1 cellular context compared by ENCODE assay signal in the genomic region with DNA sequence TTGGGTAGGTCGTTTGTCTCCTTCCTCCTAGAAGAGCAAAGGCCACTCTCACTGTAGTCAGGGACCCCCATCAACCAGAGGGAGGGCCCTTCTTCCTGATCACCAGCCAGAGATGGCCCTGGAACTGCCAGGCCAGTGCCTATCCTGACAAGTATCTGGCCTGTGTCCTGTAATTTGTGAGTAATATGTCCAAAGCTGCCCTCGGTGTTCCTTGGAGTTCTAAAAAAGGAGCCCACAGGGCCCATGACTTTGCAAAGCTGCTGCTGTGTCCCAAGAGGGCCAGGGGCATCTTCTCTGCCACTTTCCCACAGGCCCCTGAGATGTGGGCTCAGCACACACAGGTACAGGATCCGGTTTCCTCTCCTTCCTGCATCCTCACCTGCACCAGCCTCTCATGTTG.
TF ChIP-seq lines count a peak whose summit lies in the region.

No MANE protein-coding gene starts in this region.

TF ChIP-seq in H1, 55 proteins besides CTCF, POLR2A, EP300 and RAD21 (continued from another document):
- no peak for TF ChIP-seq EZH2 (IDR thresholded peaks at IDR 0.05; ENCODE audit: low read depth, low read length, severe bottlenecking)
- TF ChIP-seq TCF12 (IDR thresholded peaks at IDR 0.05; ENCODE audit: low read depth, low read length), result no peak
- TF ChIP-seq, protein P1, sequence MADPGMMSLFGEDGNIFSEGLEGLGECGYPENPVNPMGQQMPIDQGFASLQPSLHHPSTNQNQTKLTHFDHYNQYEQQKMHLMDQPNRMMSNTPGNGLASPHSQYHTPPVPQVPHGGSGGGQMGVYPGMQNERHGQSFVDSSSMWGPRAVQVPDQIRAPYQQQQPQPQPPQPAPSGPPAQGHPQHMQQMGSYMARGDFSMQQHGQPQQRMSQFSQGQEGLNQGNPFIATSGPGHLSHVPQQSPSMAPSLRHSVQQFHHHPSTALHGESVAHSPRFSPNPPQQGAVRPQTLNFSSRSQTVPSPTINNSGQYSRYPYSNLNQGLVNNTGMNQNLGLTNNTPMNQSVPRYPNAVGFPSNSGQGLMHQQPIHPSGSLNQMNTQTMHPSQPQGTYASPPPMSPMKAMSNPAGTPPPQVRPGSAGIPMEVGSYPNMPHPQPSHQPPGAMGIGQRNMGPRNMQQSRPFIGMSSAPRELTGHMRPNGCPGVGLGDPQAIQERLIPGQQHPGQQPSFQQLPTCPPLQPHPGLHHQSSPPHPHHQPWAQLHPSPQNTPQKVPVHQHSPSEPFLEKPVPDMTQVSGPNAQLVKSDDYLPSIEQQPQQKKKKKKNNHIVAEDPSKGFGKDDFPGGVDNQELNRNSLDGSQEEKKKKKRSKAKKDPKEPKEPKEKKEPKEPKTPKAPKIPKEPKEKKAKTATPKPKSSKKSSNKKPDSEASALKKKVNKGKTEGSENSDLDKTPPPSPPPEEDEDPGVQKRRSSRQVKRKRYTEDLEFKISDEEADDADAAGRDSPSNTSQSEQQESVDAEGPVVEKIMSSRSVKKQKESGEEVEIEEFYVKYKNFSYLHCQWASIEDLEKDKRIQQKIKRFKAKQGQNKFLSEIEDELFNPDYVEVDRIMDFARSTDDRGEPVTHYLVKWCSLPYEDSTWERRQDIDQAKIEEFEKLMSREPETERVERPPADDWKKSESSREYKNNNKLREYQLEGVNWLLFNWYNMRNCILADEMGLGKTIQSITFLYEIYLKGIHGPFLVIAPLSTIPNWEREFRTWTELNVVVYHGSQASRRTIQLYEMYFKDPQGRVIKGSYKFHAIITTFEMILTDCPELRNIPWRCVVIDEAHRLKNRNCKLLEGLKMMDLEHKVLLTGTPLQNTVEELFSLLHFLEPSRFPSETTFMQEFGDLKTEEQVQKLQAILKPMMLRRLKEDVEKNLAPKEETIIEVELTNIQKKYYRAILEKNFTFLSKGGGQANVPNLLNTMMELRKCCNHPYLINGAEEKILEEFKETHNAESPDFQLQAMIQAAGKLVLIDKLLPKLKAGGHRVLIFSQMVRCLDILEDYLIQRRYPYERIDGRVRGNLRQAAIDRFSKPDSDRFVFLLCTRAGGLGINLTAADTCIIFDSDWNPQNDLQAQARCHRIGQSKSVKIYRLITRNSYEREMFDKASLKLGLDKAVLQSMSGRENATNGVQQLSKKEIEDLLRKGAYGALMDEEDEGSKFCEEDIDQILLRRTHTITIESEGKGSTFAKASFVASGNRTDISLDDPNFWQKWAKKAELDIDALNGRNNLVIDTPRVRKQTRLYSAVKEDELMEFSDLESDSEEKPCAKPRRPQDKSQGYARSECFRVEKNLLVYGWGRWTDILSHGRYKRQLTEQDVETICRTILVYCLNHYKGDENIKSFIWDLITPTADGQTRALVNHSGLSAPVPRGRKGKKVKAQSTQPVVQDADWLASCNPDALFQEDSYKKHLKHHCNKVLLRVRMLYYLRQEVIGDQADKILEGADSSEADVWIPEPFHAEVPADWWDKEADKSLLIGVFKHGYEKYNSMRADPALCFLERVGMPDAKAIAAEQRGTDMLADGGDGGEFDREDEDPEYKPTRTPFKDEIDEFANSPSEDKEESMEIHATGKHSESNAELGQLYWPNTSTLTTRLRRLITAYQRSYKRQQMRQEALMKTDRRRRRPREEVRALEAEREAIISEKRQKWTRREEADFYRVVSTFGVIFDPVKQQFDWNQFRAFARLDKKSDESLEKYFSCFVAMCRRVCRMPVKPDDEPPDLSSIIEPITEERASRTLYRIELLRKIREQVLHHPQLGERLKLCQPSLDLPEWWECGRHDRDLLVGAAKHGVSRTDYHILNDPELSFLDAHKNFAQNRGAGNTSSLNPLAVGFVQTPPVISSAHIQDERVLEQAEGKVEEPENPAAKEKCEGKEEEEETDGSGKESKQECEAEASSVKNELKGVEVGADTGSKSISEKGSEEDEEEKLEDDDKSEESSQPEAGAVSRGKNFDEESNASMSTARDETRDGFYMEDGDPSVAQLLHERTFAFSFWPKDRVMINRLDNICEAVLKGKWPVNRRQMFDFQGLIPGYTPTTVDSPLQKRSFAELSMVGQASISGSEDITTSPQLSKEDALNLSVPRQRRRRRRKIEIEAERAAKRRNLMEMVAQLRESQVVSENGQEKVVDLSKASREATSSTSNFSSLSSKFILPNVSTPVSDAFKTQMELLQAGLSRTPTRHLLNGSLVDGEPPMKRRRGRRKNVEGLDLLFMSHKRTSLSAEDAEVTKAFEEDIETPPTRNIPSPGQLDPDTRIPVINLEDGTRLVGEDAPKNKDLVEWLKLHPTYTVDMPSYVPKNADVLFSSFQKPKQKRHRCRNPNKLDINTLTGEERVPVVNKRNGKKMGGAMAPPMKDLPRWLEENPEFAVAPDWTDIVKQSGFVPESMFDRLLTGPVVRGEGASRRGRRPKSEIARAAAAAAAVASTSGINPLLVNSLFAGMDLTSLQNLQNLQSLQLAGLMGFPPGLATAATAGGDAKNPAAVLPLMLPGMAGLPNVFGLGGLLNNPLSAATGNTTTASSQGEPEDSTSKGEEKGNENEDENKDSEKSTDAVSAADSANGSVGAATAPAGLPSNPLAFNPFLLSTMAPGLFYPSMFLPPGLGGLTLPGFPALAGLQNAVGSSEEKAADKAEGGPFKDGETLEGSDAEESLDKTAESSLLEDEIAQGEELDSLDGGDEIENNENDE (IDR thresholded peaks at IDR 0.05; ENCODE audit: insufficient replicate concordance, low read length), result no peak
- no peak for TF ChIP-seq ASH2L (IDR thresholded peaks at IDR 0.05; ENCODE audit: low read length)
- no peak for TF ChIP-seq NRF1 (IDR thresholded peaks at IDR 0.05; ENCODE audit: low read depth, low read length)
- TF ChIP-seq NANOG (IDR thresholded peaks at IDR 0.05; ENCODE audit: insufficient read depth, low read depth, low read length, poor library complexity, severe bottlenecking), result no peak
- no peak for TF ChIP-seq GTF2F1 (IDR thresholded peaks at IDR 0.05; ENCODE audit: borderline replicate concordance, low read depth, low read length)
- no peak for TF ChIP-seq FOSL1 (IDR thresholded peaks at IDR 0.05; ENCODE audit: insufficient read depth, low read depth, low read length)
- no peak for TF ChIP-seq E2F6 (IDR thresholded peaks at IDR 0.05)
- TF ChIP-seq BCL11A (IDR thresholded peaks at IDR 0.05; ENCODE audit: low read depth in 2 of 2, low read length in 2 of 2), result no peak
- no peak for TF ChIP-seq SAP30 (IDR thresholded peaks at IDR 0.05; ENCODE audit: insufficient read depth, insufficient replicate concordance, low read length)
- TF ChIP-seq CHD2 (IDR thresholded peaks at IDR 0.05; ENCODE audit: low read length), result no peak
- TF ChIP-seq HDAC2 (IDR thresholded peaks at IDR 0.05; ENCODE audit: borderline replicate concordance in 1 of 2, low read depth in 2 of 2, low read length in 2 of 2), result no peak
- no peak for TF ChIP-seq SP4 (IDR thresholded peaks at IDR 0.05; ENCODE audit: low read length)
- TF ChIP-seq RXRA (IDR thresholded peaks at IDR 0.05; ENCODE audit: insufficient read depth, low read depth, low read length), result no peak
- TF ChIP-seq MAFK (IDR thresholded peaks at IDR 0.05; ENCODE audit: low read depth, low read length), result no peak
- TF ChIP-seq BRCA1 (IDR thresholded peaks at IDR 0.05; ENCODE audit: low read depth, low read length), result no peak
